ENCODE assay signal across 27 cellular contexts in genomic region chr10:33734393-33735110, GRCh38.
DNase-seq lines count a peak whose midpoint lies in the region; ATAC-seq and TF ChIP-seq lines count a peak whose summit lies in the region.
"Had no signal": no experiment of that assay in that cellular context is flagged by ENCODE, and none has a peak within 500 bp of the region (broad histone marks: within the 10 kb centered on the region; RNA-seq: fewer than 3 reads in every experiment).

No MANE protein-coding gene starts in this region.

- H3K27me3 ChIP-seq in SJCRH30: no peaks in the 10 kb centered on the region
- H3K27me3 ChIP-seq: esophagus muscularis mucosa, upper lobe of right lung had no signal

- intact Hi-C loops in natural killer cell (cut with micrococcal nuclease): no loop called here

- TF ChIP-seq CTCF in natural killer cell (IDR thresholded peaks at IDR 0.05): no peak

- peaks cover 20% of the 10 kb centered on the region for H3K4me1 ChIP-seq in SJCRH30
- H3K4me1 ChIP-seq: upper lobe of right lung had no signal

- H3K27ac ChIP-seq in SJCRH30: peak overlapping the region; percentile 34
- H3K27ac ChIP-seq: A549, coronary artery, esophagus muscularis mucosa, upper lobe of right lung had no signal

- H3K27ac Mint-ChIP-seq in natural killer cell (peak overlapping the region in 1 of 2 donors; percentile 69), immature natural killer cell (peak overlapping the region in 4 of 6 donors; percentile 3 to 48 (median 26))
- H3K27ac Mint-ChIP-seq in natural killer cell treated with Interleukin-12 subunit alpha and Interleukin-12 subunit beta and Interleukin-15 and Interleukin-18, amount 100 ng/mL, for 72 hours: no peak overlapping the region
- H3K27ac Mint-ChIP-seq: activated CD4-positive, alpha-beta T cell treated with anti-CD3 and anti-CD28 coated beads for 36 hours; B cell; CD8-positive, alpha-beta memory T cell; endodermal cell; memory B cell had no signal

- no peak overlapping the region for H3K4me3 ChIP-seq in SJCRH30
- H3K4me3 ChIP-seq: A549, coronary artery, esophagus muscularis mucosa, upper lobe of right lung had no signal

- H3K4me3 Mint-ChIP-seq in natural killer cell (peak overlapping the region; percentile 13), immature natural killer cell (peak overlapping the region in 3 of 5 donors; percentile 0 to 34 (median 17))
- H3K4me3 Mint-ChIP-seq in natural killer cell treated with Interleukin-12 subunit alpha and Interleukin-12 subunit beta and Interleukin-15 and Interleukin-18, amount 100 ng/mL, for 72 hours: no peak overlapping the region
- H3K4me3 Mint-ChIP-seq: activated CD4-positive, alpha-beta T cell treated with anti-CD3 and anti-CD28 coated beads for 36 hours; B cell; CD8-positive, alpha-beta memory T cell; endodermal cell; memory B cell had no signal

- no peaks in the 10 kb centered on the region for H3K9me3 ChIP-seq in SJCRH30 (replicated peaks)
- H3K9me3 ChIP-seq: A549, upper lobe of right lung had no signal

- ATAC-seq in natural killer cell (peak in 2 of 3 donors; percentile 57 to 59), HG02840 (IDR thresholded peaks at IDR 0.05; ENCODE audit: low FRiP score, unreplicated experiment) (no peak), HG03460 (IDR thresholded peaks at IDR 0.05; ENCODE audit: unreplicated experiment) (no peak)
- ATAC-seq in natural killer cell treated with Interleukin-12 subunit alpha and Interleukin-12 subunit beta and Interleukin-15 and Interleukin-18, amount 100 ng/mL, for 72 hours: no peak
- ATAC-seq: A549; activated CD4-positive, alpha-beta T cell treated with anti-CD3 and anti-CD28 coated beads for 36 hours; Panc1; upper lobe of right lung had no signal

- no peaks in the 10 kb centered on the region for H3K36me3 ChIP-seq in SJCRH30
- H3K36me3 ChIP-seq: esophagus muscularis mucosa, upper lobe of right lung had no signal

- no peak for DNase-seq in natural killer cell
- DNase-seq in natural killer cell treated with Interleukin-12 subunit alpha and Interleukin-12 subunit beta and Interleukin-15 and Interleukin-18, amount 100 ng/mL, for 72 hours (ENCODE audit: low spot score): no peak
- peak; percentile 34 to 61 for DNase-seq in SJCRH30
- DNase-seq in immature natural killer cell: no peak
- no peak for DNase-seq in stimulated activated naive CD4-positive, alpha-beta T cell treated with Interleukin-2 at 50 U/mL for 16 hours (lab: John Stamatoyannopoulos, UW)
- no peak for DNase-seq in effector CD8-positive, alpha-beta T cell (lab: John Stamatoyannopoulos, UW)
- DNase-seq: activated CD4-positive, alpha-beta T cell treated with anti-CD3 and anti-CD28 coated beads for 36 hours; activated gamma-delta T cell treated with Interleukin-2 at 50 U/mL for 16 hours; activated T-cell treated with anti-CD3 and anti-CD28 coated beads, Interleukin-2, amount 50 U/mL, for 1 hour; CD8-positive, alpha-beta memory T cell; DMS153; endodermal cell; GDM1; Kasumi-1; NCI-H1092 treated with DMSO at 0.1 percent for 48 hours; NCI-H1930; small intestine; stimulated activated CD4-positive, alpha-beta T cell treated with anti-CD3 and anti-CD28 coated beads, Interleukin-1b, Interleukin-23, amount 100 ng/mL, for 48 hours; upper lobe of right lung had no signal

- H3K36me3 Mint-ChIP-seq in natural killer cell (no peaks in the 10 kb centered on the region), immature natural killer cell (no peaks in the 10 kb centered on the region)
- H3K36me3 Mint-ChIP-seq in natural killer cell treated with Interleukin-12 subunit alpha and Interleukin-12 subunit beta and Interleukin-15 and Interleukin-18, amount 100 ng/mL, for 72 hours: no peaks in the 10 kb centered on the region
- H3K36me3 Mint-ChIP-seq: CD8-positive, alpha-beta memory T cell had no signal

- H3K4me1 Mint-ChIP-seq in natural killer cell: peaks cover 16 to 24% of the 10 kb centered on the region in 2 donors
- peaks cover 13 to 24% of the 10 kb centered on the region in 2 donors for H3K4me1 Mint-ChIP-seq in natural killer cell treated with Interleukin-12 subunit alpha and Interleukin-12 subunit beta and Interleukin-15 and Interleukin-18, amount 100 ng/mL, for 72 hours (ENCODE audit: low read depth in 2 of 2)
- H3K4me1 Mint-ChIP-seq in immature natural killer cell: peaks cover 22 to 27% of the 10 kb centered on the region in 2 donors
- H3K4me1 Mint-ChIP-seq: activated CD4-positive, alpha-beta T cell treated with anti-CD3 and anti-CD28 coated beads for 36 hours; B cell; CD8-positive, alpha-beta memory T cell; endodermal cell; memory B cell had no signal

- no peaks in the 10 kb centered on the region for H3K9me3 Mint-ChIP-seq in natural killer cell
- no peaks in the 10 kb centered on the region for H3K9me3 Mint-ChIP-seq in natural killer cell treated with Interleukin-12 subunit alpha and Interleukin-12 subunit beta and Interleukin-15 and Interleukin-18, amount 100 ng/mL, for 72 hours
- no peaks in the 10 kb centered on the region for H3K9me3 Mint-ChIP-seq in immature natural killer cell
- H3K9me3 Mint-ChIP-seq: endodermal cell had no signal

- H3K27me3 Mint-ChIP-seq in natural killer cell (ENCODE audit: low read depth in 2 of 2) (peaks cover 15 to 32% of the 10 kb centered on the region in 2 donors), immature natural killer cell (ENCODE audit: low read depth in 3 of 3) (peaks cover 3 to 4% (median 3%) of the 10 kb centered on the region in 3 donors)
- H3K27me3 Mint-ChIP-seq in natural killer cell treated with Interleukin-12 subunit alpha and Interleukin-12 subunit beta and Interleukin-15 and Interleukin-18, amount 100 ng/mL, for 72 hours: peaks cover 0 to 10% of the 10 kb centered on the region in 2 donors
- H3K27me3 Mint-ChIP-seq: B cell had no signal

Comparison
In these comparisons a context has a peak if more than half of its experiments do, and no peak if none do; other contexts are left out.
1. ATAC-seq: peak in natural killer cell (2 of 3); none in natural killer cell treated with Interleukin-12 subunit alpha and Interleukin-12 subunit beta and Interleukin-15 and Interleukin-18, amount 100 ng/mL, for 72 hours (0 of 2), HG02840 (single experiment) and HG03460 (single experiment).
2. DNase-seq: peak in SJCRH30 (2 of 2); none in natural killer cell (single experiment), natural killer cell treated with Interleukin-12 subunit alpha and Interleukin-12 subunit beta and Interleukin-15 and Interleukin-18, amount 100 ng/mL, for 72 hours (single experiment), immature natural killer cell (0 of 3), stimulated activated naive CD4-positive, alpha-beta T cell treated with Interleukin-2 at 50 U/mL for 16 hours (single experiment) and effector CD8-positive, alpha-beta T cell (single experiment).
3. H3K27ac Mint-ChIP-seq: peak in immature natural killer cell (4 of 6); none in natural killer cell treated with Interleukin-12 subunit alpha and Interleukin-12 subunit beta and Interleukin-15 and Interleukin-18, amount 100 ng/mL, for 72 hours (0 of 2).